ENCODE assay signal across 14 cellular contexts in genomic region chr2:133416756-133417155, GRCh38.
DNase-seq lines count a peak whose midpoint lies in the region; ATAC-seq and TF ChIP-seq lines count a peak whose summit lies in the region.
"Had no signal": no experiment of that assay in that cellular context is flagged by ENCODE, and none has a peak within 500 bp of the region (broad histone marks: within the 10 kb centered on the region; RNA-seq: fewer than 3 reads in every experiment).

No MANE protein-coding gene starts in this region.

- H3K4ac ChIP-seq in mesenchymal stem cell (ENCODE audit: low read depth in 1 of 2, low read length in 2 of 2) = no peak overlapping the region

- H3K27me3 Mint-ChIP-seq in brain (peaks cover 3% of the 10 kb centered on the region), mesothelial cell of epicardium (ENCODE audit: low read depth) (peaks cover 6% of the 10 kb centered on the region)
- H3K27me3 Mint-ChIP-seq: CD4-positive, alpha-beta T cell had no signal

- H3K18ac ChIP-seq in mesenchymal stem cell (ENCODE audit: low read depth in 1 of 2, low read length in 2 of 2) = no peak overlapping the region

- H3K14ac ChIP-seq in mesenchymal stem cell (ENCODE audit: low read length in 2 of 2) = no peak overlapping the region

- peaks cover 2% of the 10 kb centered on the region for H3K79me1 ChIP-seq in mesenchymal stem cell (replicated peaks; ENCODE audit: low read length, poor library complexity, severe bottlenecking)

- H3K9me3 ChIP-seq in mesenchymal stem cell (ENCODE audit: control insufficient read depth, low read length) = no peaks in the 10 kb centered on the region
- H3K9me3 ChIP-seq: BE2C, Caco-2, HAP-1 had no signal

- H3K9me3 Mint-ChIP-seq in brain = no peaks in the 10 kb centered on the region
- no peaks in the 10 kb centered on the region for H3K9me3 Mint-ChIP-seq in mesothelial cell of epicardium
- H3K9me3 Mint-ChIP-seq: CD4-positive, alpha-beta T cell had no signal

- H4K91ac ChIP-seq in mesenchymal stem cell (ENCODE audit: low read length) = no peak overlapping the region

- H2AFZ ChIP-seq in mesenchymal stem cell (ENCODE audit: low read depth, low read length) = no peak overlapping the region
- H2AFZ ChIP-seq: GM23248 had no signal

- H3K4me3 ChIP-seq in fibroblast of the aortic adventitia (ENCODE audit: low read depth, low read length) (no peak overlapping the region), mesenchymal stem cell (ENCODE audit: insufficient read depth in 1 of 2, low read depth in 1 of 2, low read length in 2 of 2) (no peak overlapping the region)
- H3K4me3 ChIP-seq: GM23248, HAP-1 had no signal

- no peaks in the 10 kb centered on the region for H3K27me3 ChIP-seq in mesenchymal stem cell (ENCODE audit: control insufficient read depth in 1 of 2, insufficient read depth in 1 of 2, low read length in 2 of 2)
- H3K27me3 ChIP-seq: BE2C had no signal

- no peak for TF ChIP-seq CTCF in brain (conservative IDR thresholded peaks at IDR 0.05)
- no peak for TF ChIP-seq CTCF in fibroblast of the aortic adventitia (IDR thresholded peaks at IDR 0.05; ENCODE audit: insufficient read depth, low read length)
- TF ChIP-seq CTCF in mesothelial cell of epicardium (IDR thresholded peaks at IDR 0.05; ENCODE audit: unreplicated experiment) = no peak

- H3K4me1 ChIP-seq in mesenchymal stem cell (ENCODE audit: control insufficient read depth, insufficient read depth, low read depth, low read length) = peaks cover 9% of the 10 kb centered on the region

- H3K36me3 Mint-ChIP-seq in brain = no peaks in the 10 kb centered on the region
- H3K36me3 Mint-ChIP-seq in mesothelial cell of epicardium = no peaks in the 10 kb centered on the region

- 61% methylated on average over 1 of the region's 4 CpGs for WGBS in mesenchymal stem cell

- H3K36me3 ChIP-seq in mesenchymal stem cell (ENCODE audit: control insufficient read depth in 1 of 2, insufficient read depth in 2 of 2, low read depth in 1 of 2, low read length in 2 of 2) = no peaks in the 10 kb centered on the region
- H3K36me3 ChIP-seq: BE2C, HAP-1 had no signal

- H3K4me2 ChIP-seq in mesenchymal stem cell (ENCODE audit: low read length, poor library complexity, severe bottlenecking) = no peak overlapping the region

- H2BK15ac ChIP-seq in mesenchymal stem cell (ENCODE audit: low read depth, poor library complexity, severe bottlenecking) = no peak overlapping the region

- H3K4me1 Mint-ChIP-seq in brain = peaks cover 61% of the 10 kb centered on the region
- H3K4me1 Mint-ChIP-seq in mesothelial cell of epicardium = peaks cover 6% of the 10 kb centered on the region

- DNase-seq in AG20443 (ENCODE audit: low spot score) (peak; percentile 35), fibroblast of the aortic adventitia (ENCODE audit: low read depth) (peak; percentile 82), mesenchymal stem cell (no peak), Kasumi-1 (lab: John Stamatoyannopoulos, UW) (no peak), mesothelial cell of epicardium (ENCODE audit: low spot score in 2 of 2, unreplicated experiment in 2 of 2) (no peak)
- DNase-seq: 8988T; BE2C; C1 segment of cervical spinal cord; Caco-2; CD4-positive, alpha-beta T cell; GM23248 had no signal

- H2BK5ac ChIP-seq in mesenchymal stem cell (ENCODE audit: low read depth, low read length, poor library complexity, severe bottlenecking) = no peak overlapping the region

- no peak overlapping the region for H3K27ac ChIP-seq in mesenchymal stem cell (ENCODE audit: low read length, poor library complexity, severe bottlenecking)
- H3K27ac ChIP-seq: GM23248 had no signal

- H3K4me3 Mint-ChIP-seq in brain (no peak overlapping the region), mesothelial cell of epicardium (no peak overlapping the region)
- H3K4me3 Mint-ChIP-seq: CD4-positive, alpha-beta T cell had no signal

- no peak overlapping the region for H3K23ac ChIP-seq in mesenchymal stem cell (ENCODE audit: low read length in 2 of 2)

- no peak for ATAC-seq in HG02588 (IDR thresholded peaks at IDR 0.05; ENCODE audit: unreplicated experiment)

- H4K8ac ChIP-seq in mesenchymal stem cell (ENCODE audit: low read length) = no peak overlapping the region

- no peak overlapping the region for H2AK5ac ChIP-seq in mesenchymal stem cell (ENCODE audit: low read length, severe bottlenecking)

- peak overlapping the region in 3 of 5 experiments; percentile 31 to 91 (median 75) for H3K27ac Mint-ChIP-seq in brain
- no peak overlapping the region for H3K27ac Mint-ChIP-seq in mesothelial cell of epicardium
- H3K27ac Mint-ChIP-seq: CD4-positive, alpha-beta T cell had no signal

- no peak overlapping the region for H2BK12ac ChIP-seq in mesenchymal stem cell (ENCODE audit: low read length in 2 of 2)

- no peak overlapping the region for H3K9ac ChIP-seq in mesenchymal stem cell (ENCODE audit: low read length)
- H3K9ac ChIP-seq: GM23248 had no signal

- no peak overlapping the region for H2BK120ac ChIP-seq in mesenchymal stem cell (ENCODE audit: low read depth, low read length)

Comparison
In these comparisons a context has a peak if more than half of its experiments do, and no peak if none do; other contexts are left out.
1. DNase-seq: peak in AG20443 (single experiment) and fibroblast of the aortic adventitia (single experiment); none in mesenchymal stem cell (single experiment), Kasumi-1 (0 of 2) and mesothelial cell of epicardium (0 of 2).